In the genomic region with DNA sequence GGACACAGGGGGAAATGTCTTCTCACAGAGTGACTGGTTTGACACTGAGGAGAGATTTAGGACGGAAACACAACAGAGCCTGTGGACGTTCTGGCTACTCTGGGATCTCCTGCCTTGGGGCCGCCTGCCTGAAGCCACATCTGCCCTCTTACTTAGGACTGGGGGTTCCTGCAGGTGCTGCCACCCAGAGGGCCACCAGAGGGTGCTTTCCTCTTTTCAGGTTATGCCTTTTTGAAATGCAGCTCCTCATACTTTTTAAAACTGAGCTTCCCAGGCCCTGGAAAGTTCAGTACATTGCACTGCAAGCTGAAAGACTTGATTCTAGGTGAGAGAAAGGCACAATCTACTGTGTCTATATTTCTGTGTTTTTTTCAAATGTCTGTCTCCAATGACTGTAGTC, we compare ENCODE assay signal across 8 cellular contexts.
A peak's percentile ranks its signal among the peaks of the same experiment; 100 is the strongest.
DNase-seq lines count a peak whose midpoint lies in the region; ATAC-seq and TF ChIP-seq lines count a peak whose summit lies in the region.

No MANE protein-coding gene starts in this region.

- CTCF ChIA-PET in BJ (lab: Yijun Ruan, JAX): interaction anchor here (0.6 to 2.2 kb wide), 7 partner anchors 14 to 483 kb away, joined by 3 to 7 read pairs (median 3); no protein-coding TSS in a partner anchor

- no peak for DNase-seq in BJ (ENCODE audit: low read depth)
- DNase-seq in esophagus muscularis mucosa (ENCODE audit: extremely low spot score): peak; percentile 89
- DNase-seq in prostate gland (ENCODE audit: low spot score): no peak
- DNase-seq in NCI-H1694 (lab: John Stamatoyannopoulos, UW): no peak
- no peak for DNase-seq in NK-92 (lab: John Stamatoyannopoulos, UW; ENCODE audit: unreplicated experiment)

- H3K4me2 ChIP-seq in OCI-LY1 (ENCODE audit: low read length): no peak overlapping the region

- H3K36me3 ChIP-seq in BJ (ENCODE audit: control insufficient read depth, insufficient read depth, low read length): no peaks in the 10 kb centered on the region
- no peaks in the 10 kb centered on the region for H3K36me3 ChIP-seq in OCI-LY1 (ENCODE audit: insufficient read depth, low read length)
- H3K36me3 ChIP-seq in esophagus muscularis mucosa: no peaks in the 10 kb centered on the region
- H3K36me3 ChIP-seq in prostate gland: no peaks in the 10 kb centered on the region

- no peak overlapping the region for H3K27ac ChIP-seq in OCI-LY1 (ENCODE audit: low read depth, low read length, poor library complexity, severe bottlenecking)
- H3K27ac ChIP-seq in esophagus muscularis mucosa (replicated peaks in 1 of 4): no peak overlapping the region
- no peak overlapping the region for H3K27ac ChIP-seq in prostate gland

- no peak overlapping the region for H3K9ac ChIP-seq in OCI-LY1 (ENCODE audit: low read length)

- 86% methylated on average over 3 of the region's 3 CpGs for WGBS in esophagus muscularis mucosa
- WGBS in prostate gland: 76% methylated on average over 3 of the region's 3 CpGs

- TF ChIP-seq POLR2A in esophagus muscularis mucosa (IDR thresholded peaks at IDR 0.05; ENCODE audit: low read depth) (no peak), prostate gland (IDR thresholded peaks at IDR 0.05) (no peak)

- no peaks in the 10 kb centered on the region for H3K79me2 ChIP-seq in OCI-LY1 (ENCODE audit: insufficient read depth, low read length)

- peak; percentile 69 for ATAC-seq in GM21529 (IDR thresholded peaks at IDR 0.05; ENCODE audit: unreplicated experiment)
- no peak for ATAC-seq in GM21576 (IDR thresholded peaks at IDR 0.05; ENCODE audit: unreplicated experiment)

- no peaks in the 10 kb centered on the region for H3F3A ChIP-seq in OCI-LY1 (ENCODE audit: insufficient read depth, low read length)

- H2AFZ ChIP-seq in OCI-LY1 (ENCODE audit: low read length): no peak overlapping the region

- no peaks in the 10 kb centered on the region for H3K9me2 ChIP-seq in OCI-LY1 (ENCODE audit: low read depth, low read length)

- POLR2A ChIA-PET in BJ (lab: Charles Lee): no interaction called here

- no peak for TF ChIP-seq EP300 in esophagus muscularis mucosa (IDR thresholded peaks at IDR 0.05)

- H3K27me3 ChIP-seq in BJ (ENCODE audit: control insufficient read depth, insufficient read depth, low read length) (no peaks in the 10 kb centered on the region), OCI-LY1 (ENCODE audit: insufficient read depth, low read length) (no peaks in the 10 kb centered on the region), esophagus muscularis mucosa (no peaks in the 10 kb centered on the region), prostate gland (replicated peaks; ENCODE audit: insufficient read depth) (no peaks in the 10 kb centered on the region)

- no peaks in the 10 kb centered on the region for H3K4me1 ChIP-seq in OCI-LY1 (ENCODE audit: insufficient read depth, low read length, severe bottlenecking)
- peaks cover 9 to 23% (median 17%) of the 10 kb centered on the region in 4 donors for H3K4me1 ChIP-seq in esophagus muscularis mucosa
- no peaks in the 10 kb centered on the region for H3K4me1 ChIP-seq in prostate gland (replicated peaks)

- TF ChIP-seq CTCF in BJ (IDR thresholded peaks at IDR 0.05; ENCODE audit: insufficient read depth, low read depth, low read length) (peak; percentile 66), OCI-LY1 (IDR thresholded peaks at IDR 0.05; ENCODE audit: low read length) (peak; percentile 61), esophagus muscularis mucosa (IDR thresholded peaks at IDR 0.05) (peak; percentile 52 to 70 (median 55)), prostate gland (IDR thresholded peaks at IDR 0.05) (peak in 3 of 4 experiments; percentile 34 to 47 (median 36))

- intact Hi-C loops in esophagus muscularis mucosa (cut with DNase I) (loop anchor here (5.0 kb wide), 1 partner anchor 482 kb away; no protein-coding TSS in a partner anchor), prostate gland (cut with DNase I) (loop anchor here (10.0 kb wide), 1 partner anchor 485 kb away; no protein-coding TSS in a partner anchor)

- H4K20me1 ChIP-seq in OCI-LY1 (ENCODE audit: insufficient read depth, low read length): no peaks in the 10 kb centered on the region

- H3K9me3 ChIP-seq in OCI-LY1 (ENCODE audit: low read length) (no peaks in the 10 kb centered on the region), esophagus muscularis mucosa (no peaks in the 10 kb centered on the region), prostate gland (no peaks in the 10 kb centered on the region)

- no peak overlapping the region for H3K4me3 ChIP-seq in BJ (ENCODE audit: low read depth, low read length)
- no peak overlapping the region for H3K4me3 ChIP-seq in OCI-LY1 (ENCODE audit: low read depth, low read length, poor library complexity, severe bottlenecking)
- no peak overlapping the region for H3K4me3 ChIP-seq in esophagus muscularis mucosa
- H3K4me3 ChIP-seq in prostate gland: no peak overlapping the region
